ENCODE assay signal across 9 cellular contexts in the genomic region with DNA sequence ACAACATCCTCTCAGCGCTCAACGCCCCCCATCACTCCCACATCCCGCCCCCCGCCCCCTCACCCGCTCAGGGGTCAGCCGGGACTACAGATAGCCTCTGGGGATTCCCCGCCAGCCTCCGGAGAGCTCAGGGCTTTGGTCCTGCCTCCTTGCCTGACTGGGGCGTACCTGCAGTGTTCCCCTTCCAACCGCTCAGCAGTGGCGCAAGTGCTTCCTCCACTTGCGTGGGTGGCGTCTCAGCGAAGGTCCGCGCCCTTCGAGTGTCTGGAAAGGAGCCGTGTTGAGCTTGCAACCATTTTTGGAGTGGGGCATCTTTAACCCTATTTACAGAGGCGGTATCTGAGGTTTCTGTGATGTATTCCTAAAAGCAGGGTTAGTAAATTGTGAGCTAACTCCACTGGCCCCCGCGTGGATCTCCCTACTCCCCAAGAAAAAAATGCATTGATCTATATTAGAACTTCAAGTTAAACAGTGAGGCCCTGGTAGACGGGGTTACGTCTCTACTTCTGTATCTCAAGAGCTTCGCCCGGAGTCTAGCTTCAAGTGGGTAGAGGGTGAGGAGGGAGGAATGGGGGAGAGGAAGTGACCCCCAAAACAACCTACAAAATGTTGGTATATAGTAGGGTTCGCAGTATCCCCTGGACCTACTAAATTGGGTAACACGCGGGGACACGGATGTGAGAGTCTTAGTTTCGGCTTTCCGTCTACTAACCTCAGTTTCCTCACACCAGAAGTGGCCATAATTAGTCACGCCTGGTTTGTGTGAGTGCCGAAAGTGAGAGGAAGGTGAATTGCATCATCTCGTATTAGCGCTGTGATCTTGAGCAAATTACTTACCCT. TPM values are rescaled to one million over a fixed set of nuclear protein-coding genes. Genes with fewer than 3 reads are reported as not detected.
DNase-seq lines count a peak whose midpoint lies in the region; ATAC-seq, FAIRE-seq and TF ChIP-seq lines count a peak whose summit lies in the region.
"Had no signal": no experiment of that assay in that cellular context is flagged by ENCODE, and none has a peak within 500 bp of the region (broad histone marks: within the 10 kb centered on the region; RNA-seq: fewer than 3 reads in every experiment).

No MANE protein-coding gene starts in this region.

- ATAC-seq in GM19467 (IDR thresholded peaks at IDR 0.05; ENCODE audit: unreplicated experiment) (peak; percentile 82), HG03432 (IDR thresholded peaks at IDR 0.05; ENCODE audit: unreplicated experiment) (peak; percentile 80), Right ventricle myocardium inferior (no peak)
- peak; percentile 63 to 65 for ATAC-seq in activated T-cell treated with anti-CD3 and anti-CD28 coated beads, Interleukin-2, amount 50 U/mL, for 4 hours

- H3K27me3 Mint-ChIP-seq in activated T-cell treated with anti-CD3 and anti-CD28 coated beads, Interleukin-2, amount 50 U/mL, for 4 hours (ENCODE audit: low read depth), result peaks cover 92% of the 10 kb centered on the region

- DNase-seq in GM12891 (ENCODE audit: insufficient read length, low spot score) (peak; percentile 56), mucosa of gallbladder (ENCODE audit: low spot score) (no peak), hypothalamus (lab: John Stamatoyannopoulos, UW) (no peak), Right ventricle myocardium inferior (ENCODE audit: missing footprints) (no peak)
- no peak for DNase-seq in activated T-cell treated with anti-CD3 and anti-CD28 coated beads, Interleukin-2, amount 50 U/mL, for 4 hours
- DNase-seq in stimulated activated CD4-positive, alpha-beta T cell treated with anti-CD3 and anti-CD28 coated beads, Interleukin-4, amount 100 ng/mL, for 24 hours, result no peak

- TF ChIP-seq POLR2A in GM12891 (IDR thresholded peaks at IDR 0.05; ENCODE audit: low read depth, low read length), result no peak

- no peaks in the 10 kb centered on the region for H3K9me3 Mint-ChIP-seq in activated T-cell treated with anti-CD3 and anti-CD28 coated beads, Interleukin-2, amount 50 U/mL, for 4 hours

- FAIRE-seq in GM12891 (lab: Jason Lieb, UNC), result peak; percentile 80

- H3K4me3 Mint-ChIP-seq in activated T-cell treated with anti-CD3 and anti-CD28 coated beads, Interleukin-2, amount 50 U/mL, for 4 hours, result peak overlapping the region; percentile 40
- H3K4me3 Mint-ChIP-seq: dendritic cell treated with granulocyte-macrophage colony-stimulating factor and Interleukin-4, amounts not matched to agents 40 ng/mL and 50 ng/mL, for 4 days had no signal

- H3K36me3 Mint-ChIP-seq in activated T-cell treated with anti-CD3 and anti-CD28 coated beads, Interleukin-2, amount 50 U/mL, for 4 hours (ENCODE audit: insufficient read depth), result no peaks in the 10 kb centered on the region

- H3K4me1 Mint-ChIP-seq in activated T-cell treated with anti-CD3 and anti-CD28 coated beads, Interleukin-2, amount 50 U/mL, for 4 hours (ENCODE audit: low read depth), result peaks cover 19% of the 10 kb centered on the region

- intact Hi-C loops in Right ventricle myocardium inferior (cut with DNase I), result no loop called here

TF ChIP-seq in GM12891, 5 proteins besides CTCF, POLR2A, EP300 and RAD21:
- TF ChIP-seq POU2F2 (IDR thresholded peaks at IDR 0.05; ENCODE audit: low read depth, low read length) (no peak), PAX5 (IDR thresholded peaks at IDR 0.05; ENCODE audit: insufficient read depth, low read length, severe bottlenecking) (peak; percentile 77), TAF1 (IDR thresholded peaks at IDR 0.05; ENCODE audit: low read depth, low read length) (no peak), POLR2AphosphoS5 (IDR thresholded peaks at IDR 0.05; ENCODE audit: low read depth, low read length) (no peak), SPI1 (IDR thresholded peaks at IDR 0.05; ENCODE audit: low read depth, low read length) (0 out of 2 replicates have a peak, but pooled peaks have one; percentile 24)

RNA-seq across cellular contexts. Expression of a gene that starts 16.1 kb away (rescaled TPM):
- polyA plus RNA-seq in GM12891 (2012; ENCODE audit: low read depth, missing spikeins), result not detected
- not detected for total RNA-seq in activated T-cell treated with anti-CD3 and anti-CD28 coated beads, Interleukin-2, amount 50 U/mL, for 4 hours
- total RNA-seq in mucosa of gallbladder (0.06 TPM), Right ventricle myocardium inferior (not detected)

RNA-seq across cellular contexts. Expression of a gene that starts 44.1 kb away (rescaled TPM):
- polyA plus RNA-seq in GM12891 (2012; ENCODE audit: low read depth, missing spikeins), result 10.3 TPM
- 10 to 100 TPM; 14.2 to 14.9 (median 14.2) TPM for total RNA-seq in activated T-cell treated with anti-CD3 and anti-CD28 coated beads, Interleukin-2, amount 50 U/mL, for 4 hours
- total RNA-seq in mucosa of gallbladder, result 13.5 TPM
- total RNA-seq in Right ventricle myocardium inferior, result 20.2 TPM
